Comparison of ENCODE assay signal across 1 cellular context in the genomic region with DNA sequence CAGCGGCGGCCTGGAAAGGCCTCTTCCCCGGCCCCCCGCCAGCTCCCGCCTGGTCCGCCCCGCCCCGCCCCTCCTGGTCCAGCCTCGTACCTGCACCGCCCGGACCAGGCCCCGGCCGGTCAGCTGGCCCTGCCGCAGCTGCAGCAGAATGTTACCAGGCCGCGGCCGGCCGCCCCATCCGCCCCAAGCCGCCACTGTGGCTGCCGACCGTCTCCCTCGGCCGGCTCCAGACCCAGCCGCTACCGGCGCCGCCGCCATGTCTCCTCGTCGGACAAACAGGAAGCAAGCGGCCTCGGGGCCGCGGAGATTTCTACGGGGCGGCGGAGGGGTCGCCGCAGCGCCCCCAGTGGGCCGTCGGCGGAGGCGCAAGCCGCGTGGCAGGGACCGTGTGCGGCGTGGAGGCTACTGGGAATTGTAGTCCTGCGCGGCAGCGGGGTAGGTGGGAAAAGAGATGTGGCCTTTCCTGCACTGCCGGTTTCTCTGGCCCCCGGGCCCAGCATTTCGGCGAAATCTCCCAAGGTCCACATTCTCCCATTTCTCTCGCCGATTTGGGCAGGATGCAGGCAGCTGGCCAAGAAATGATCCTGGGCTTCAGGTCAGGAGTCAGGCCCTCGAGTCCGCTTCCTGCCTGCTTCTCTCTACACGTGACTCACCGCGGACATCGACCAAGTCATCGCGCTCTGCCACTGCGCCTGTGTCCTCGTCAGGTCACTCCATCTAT.
TF ChIP-seq lines count a peak whose summit lies in the region.

A gene with protein sequence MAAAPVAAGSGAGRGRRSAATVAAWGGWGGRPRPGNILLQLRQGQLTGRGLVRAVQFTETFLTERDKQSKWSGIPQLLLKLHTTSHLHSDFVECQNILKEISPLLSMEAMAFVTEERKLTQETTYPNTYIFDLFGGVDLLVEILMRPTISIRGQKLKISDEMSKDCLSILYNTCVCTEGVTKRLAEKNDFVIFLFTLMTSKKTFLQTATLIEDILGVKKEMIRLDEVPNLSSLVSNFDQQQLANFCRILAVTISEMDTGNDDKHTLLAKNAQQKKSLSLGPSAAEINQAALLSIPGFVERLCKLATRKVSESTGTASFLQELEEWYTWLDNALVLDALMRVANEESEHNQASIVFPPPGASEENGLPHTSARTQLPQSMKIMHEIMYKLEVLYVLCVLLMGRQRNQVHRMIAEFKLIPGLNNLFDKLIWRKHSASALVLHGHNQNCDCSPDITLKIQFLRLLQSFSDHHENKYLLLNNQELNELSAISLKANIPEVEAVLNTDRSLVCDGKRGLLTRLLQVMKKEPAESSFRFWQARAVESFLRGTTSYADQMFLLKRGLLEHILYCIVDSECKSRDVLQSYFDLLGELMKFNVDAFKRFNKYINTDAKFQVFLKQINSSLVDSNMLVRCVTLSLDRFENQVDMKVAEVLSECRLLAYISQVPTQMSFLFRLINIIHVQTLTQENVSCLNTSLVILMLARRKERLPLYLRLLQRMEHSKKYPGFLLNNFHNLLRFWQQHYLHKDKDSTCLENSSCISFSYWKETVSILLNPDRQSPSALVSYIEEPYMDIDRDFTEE (minus strand): TSS at position 284 of the 721 bp plus-strand sequence. CDS start 26 bp downstream, at position 258.

TF ChIP-seq in HepG2, 621 proteins besides CTCF, POLR2A, EP300 and RAD21 (continued from another document and continues in another):
- TF ChIP-seq, protein P1, sequence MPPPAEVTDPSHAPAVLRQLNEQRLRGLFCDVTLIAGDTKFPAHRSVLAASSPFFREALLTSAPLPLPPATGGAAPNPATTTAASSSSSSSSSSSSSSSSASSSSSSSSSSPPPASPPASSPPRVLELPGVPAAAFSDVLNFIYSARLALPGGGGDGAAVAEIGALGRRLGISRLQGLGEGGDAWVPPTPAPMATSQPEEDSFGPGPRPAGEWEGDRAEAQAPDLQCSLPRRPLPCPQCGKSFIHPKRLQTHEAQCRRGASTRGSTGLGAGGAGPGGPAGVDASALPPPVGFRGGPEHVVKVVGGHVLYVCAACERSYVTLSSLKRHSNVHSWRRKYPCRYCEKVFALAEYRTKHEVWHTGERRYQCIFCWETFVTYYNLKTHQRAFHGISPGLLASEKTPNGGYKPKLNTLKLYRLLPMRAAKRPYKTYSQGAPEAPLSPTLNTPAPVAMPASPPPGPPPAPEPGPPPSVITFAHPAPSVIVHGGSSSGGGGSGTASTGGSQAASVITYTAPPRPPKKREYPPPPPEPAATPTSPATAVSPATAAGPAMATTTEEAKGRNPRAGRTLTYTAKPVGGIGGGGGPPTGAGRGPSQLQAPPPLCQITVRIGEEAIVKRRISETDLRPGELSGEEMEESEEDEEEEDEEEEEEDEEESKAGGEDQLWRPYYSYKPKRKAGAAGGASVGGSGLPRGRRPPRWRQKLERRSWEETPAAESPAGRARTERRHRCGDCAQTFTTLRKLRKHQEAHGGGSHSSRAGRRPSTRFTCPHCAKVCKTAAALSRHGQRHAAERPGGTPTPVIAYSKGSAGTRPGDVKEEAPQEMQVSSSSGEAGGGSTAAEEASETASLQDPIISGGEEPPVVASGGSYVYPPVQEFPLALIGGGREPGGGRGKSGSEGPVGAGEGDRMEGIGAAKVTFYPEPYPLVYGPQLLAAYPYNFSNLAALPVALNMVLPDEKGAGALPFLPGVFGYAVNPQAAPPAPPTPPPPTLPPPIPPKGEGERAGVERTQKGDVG (CRISPR knock-in tag; IDR thresholded peaks at IDR 0.05; ENCODE audit: borderline replicate concordance): peak; percentile 98; the same call in 1 of the 2 replicates
- no peak for TF ChIP-seq TCF12 (IDR thresholded peaks at IDR 0.05)
- peak; percentile 94 for TF ChIP-seq TCF12 (CRISPR knock-in tag; IDR thresholded peaks at IDR 0.05)
- TF ChIP-seq POGZ (CRISPR knock-in tag; IDR thresholded peaks at IDR 0.05): peak; percentile 85
- peak; percentile 95 for TF ChIP-seq USF2 (IDR thresholded peaks at IDR 0.05; ENCODE audit: low read depth, low read length)
- TF ChIP-seq USF2 (CRISPR knock-in tag; IDR thresholded peaks at IDR 0.05; ENCODE audit: borderline replicate concordance): peak; percentile 97; the same call in 1 of the 2 replicates
- TF ChIP-seq, protein P2, sequence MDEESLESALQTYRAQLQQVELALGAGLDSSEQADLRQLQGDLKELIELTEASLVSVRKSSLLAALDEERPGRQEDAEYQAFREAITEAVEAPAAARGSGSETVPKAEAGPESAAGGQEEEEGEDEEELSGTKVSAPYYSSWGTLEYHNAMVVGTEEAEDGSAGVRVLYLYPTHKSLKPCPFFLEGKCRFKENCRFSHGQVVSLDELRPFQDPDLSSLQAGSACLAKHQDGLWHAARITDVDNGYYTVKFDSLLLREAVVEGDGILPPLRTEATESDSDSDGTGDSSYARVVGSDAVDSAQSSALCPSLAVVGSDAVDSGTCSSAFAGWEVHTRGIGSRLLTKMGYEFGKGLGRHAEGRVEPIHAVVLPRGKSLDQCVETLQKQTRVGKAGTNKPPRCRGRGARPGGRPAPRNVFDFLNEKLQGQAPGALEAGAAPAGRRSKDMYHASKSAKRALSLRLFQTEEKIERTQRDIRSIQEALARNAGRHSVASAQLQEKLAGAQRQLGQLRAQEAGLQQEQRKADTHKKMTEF (CRISPR knock-in tag; IDR thresholded peaks at IDR 0.05): peak; percentile 100
- TF ChIP-seq ONECUT2 (CRISPR knock-in tag; IDR thresholded peaks at IDR 0.05): peak; percentile 64
- TF ChIP-seq MTF1 (CRISPR knock-in tag; IDR thresholded peaks at IDR 0.05): peak; percentile 95
- TF ChIP-seq, protein P3, sequence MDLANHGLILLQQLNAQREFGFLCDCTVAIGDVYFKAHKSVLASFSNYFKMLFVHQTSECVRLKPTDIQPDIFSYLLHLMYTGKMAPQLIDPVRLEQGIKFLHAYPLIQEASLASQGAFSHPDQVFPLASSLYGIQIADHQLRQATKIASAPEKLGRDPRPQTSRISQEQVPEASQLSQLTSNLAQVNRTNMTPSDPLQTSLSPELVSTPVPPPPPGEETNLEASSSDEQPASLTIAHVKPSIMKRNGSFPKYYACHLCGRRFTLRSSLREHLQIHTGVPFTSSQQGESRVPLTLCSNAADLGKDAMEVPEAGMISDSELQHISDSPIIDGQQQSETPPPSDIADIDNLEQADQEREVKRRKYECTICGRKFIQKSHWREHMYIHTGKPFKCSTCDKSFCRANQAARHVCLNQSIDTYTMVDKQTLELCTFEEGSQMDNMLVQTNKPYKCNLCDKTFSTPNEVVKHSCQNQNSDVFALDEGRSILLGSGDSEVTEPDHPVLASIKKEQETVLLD (CRISPR knock-in tag; IDR thresholded peaks at IDR 0.05; ENCODE audit: low read depth): peak; percentile 92
- peak; percentile 90 for TF ChIP-seq ELF1 (CRISPR knock-in tag; IDR thresholded peaks at IDR 0.05)
- 0 out of 2 replicates have a peak, but pooled peaks have one; percentile 45 for TF ChIP-seq PCBP1 (IDR thresholded peaks at IDR 0.05; ENCODE audit: borderline replicate concordance, low read depth, low read length)
- peak; percentile 98; the same call in 1 of the 2 replicates for TF ChIP-seq ZNF337 (CRISPR knock-in tag; IDR thresholded peaks at IDR 0.05; ENCODE audit: borderline replicate concordance, low read depth)
- peak; percentile 93; the same call in 1 of the 2 replicates for TF ChIP-seq YEATS2 (CRISPR knock-in tag; IDR thresholded peaks at IDR 0.05; ENCODE audit: borderline replicate concordance)
- TF ChIP-seq RAD51 (IDR thresholded peaks at IDR 0.05; ENCODE audit: borderline replicate concordance): peak; percentile 74
- peak; percentile 95 for TF ChIP-seq ZBTB3 (CRISPR knock-in tag; IDR thresholded peaks at IDR 0.05; ENCODE audit: borderline replicate concordance, low read depth)
- TF ChIP-seq ARNT (IDR thresholded peaks at IDR 0.05): no peak
- TF ChIP-seq ZNF746 (CRISPR knock-in tag; IDR thresholded peaks at IDR 0.05): peak; percentile 89
- peak; percentile 92 for TF ChIP-seq SMAD3 (CRISPR knock-in tag; IDR thresholded peaks at IDR 0.05)
- TF ChIP-seq ZKSCAN5 (CRISPR knock-in tag; IDR thresholded peaks at IDR 0.05): peak; percentile 68; the same call in 1 of the 2 replicates
- peak; percentile 94 for TF ChIP-seq ZNF331 (CRISPR knock-in tag; IDR thresholded peaks at IDR 0.05)
- TF ChIP-seq MEF2D (CRISPR knock-in tag; IDR thresholded peaks at IDR 0.05): peak; percentile 91
- TF ChIP-seq JUNB (CRISPR knock-in tag; IDR thresholded peaks at IDR 0.05; ENCODE audit: borderline replicate concordance): no peak
- TF ChIP-seq TSC22D2 (CRISPR knock-in tag; IDR thresholded peaks at IDR 0.05; ENCODE audit: borderline replicate concordance): peak; percentile 86; the same call in 1 of the 2 replicates
- TF ChIP-seq, protein P4, sequence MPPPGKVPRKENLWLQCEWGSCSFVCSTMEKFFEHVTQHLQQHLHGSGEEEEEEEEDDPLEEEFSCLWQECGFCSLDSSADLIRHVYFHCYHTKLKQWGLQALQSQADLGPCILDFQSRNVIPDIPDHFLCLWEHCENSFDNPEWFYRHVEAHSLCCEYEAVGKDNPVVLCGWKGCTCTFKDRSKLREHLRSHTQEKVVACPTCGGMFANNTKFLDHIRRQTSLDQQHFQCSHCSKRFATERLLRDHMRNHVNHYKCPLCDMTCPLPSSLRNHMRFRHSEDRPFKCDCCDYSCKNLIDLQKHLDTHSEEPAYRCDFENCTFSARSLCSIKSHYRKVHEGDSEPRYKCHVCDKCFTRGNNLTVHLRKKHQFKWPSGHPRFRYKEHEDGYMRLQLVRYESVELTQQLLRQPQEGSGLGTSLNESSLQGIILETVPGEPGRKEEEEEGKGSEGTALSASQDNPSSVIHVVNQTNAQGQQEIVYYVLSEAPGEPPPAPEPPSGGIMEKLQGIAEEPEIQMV (CRISPR knock-in tag; IDR thresholded peaks at IDR 0.05; ENCODE audit: low read depth): peak; percentile 96
- peak; percentile 72 for TF ChIP-seq ZNF879 (CRISPR knock-in tag; IDR thresholded peaks at IDR 0.05)
- TF ChIP-seq, protein P5, sequence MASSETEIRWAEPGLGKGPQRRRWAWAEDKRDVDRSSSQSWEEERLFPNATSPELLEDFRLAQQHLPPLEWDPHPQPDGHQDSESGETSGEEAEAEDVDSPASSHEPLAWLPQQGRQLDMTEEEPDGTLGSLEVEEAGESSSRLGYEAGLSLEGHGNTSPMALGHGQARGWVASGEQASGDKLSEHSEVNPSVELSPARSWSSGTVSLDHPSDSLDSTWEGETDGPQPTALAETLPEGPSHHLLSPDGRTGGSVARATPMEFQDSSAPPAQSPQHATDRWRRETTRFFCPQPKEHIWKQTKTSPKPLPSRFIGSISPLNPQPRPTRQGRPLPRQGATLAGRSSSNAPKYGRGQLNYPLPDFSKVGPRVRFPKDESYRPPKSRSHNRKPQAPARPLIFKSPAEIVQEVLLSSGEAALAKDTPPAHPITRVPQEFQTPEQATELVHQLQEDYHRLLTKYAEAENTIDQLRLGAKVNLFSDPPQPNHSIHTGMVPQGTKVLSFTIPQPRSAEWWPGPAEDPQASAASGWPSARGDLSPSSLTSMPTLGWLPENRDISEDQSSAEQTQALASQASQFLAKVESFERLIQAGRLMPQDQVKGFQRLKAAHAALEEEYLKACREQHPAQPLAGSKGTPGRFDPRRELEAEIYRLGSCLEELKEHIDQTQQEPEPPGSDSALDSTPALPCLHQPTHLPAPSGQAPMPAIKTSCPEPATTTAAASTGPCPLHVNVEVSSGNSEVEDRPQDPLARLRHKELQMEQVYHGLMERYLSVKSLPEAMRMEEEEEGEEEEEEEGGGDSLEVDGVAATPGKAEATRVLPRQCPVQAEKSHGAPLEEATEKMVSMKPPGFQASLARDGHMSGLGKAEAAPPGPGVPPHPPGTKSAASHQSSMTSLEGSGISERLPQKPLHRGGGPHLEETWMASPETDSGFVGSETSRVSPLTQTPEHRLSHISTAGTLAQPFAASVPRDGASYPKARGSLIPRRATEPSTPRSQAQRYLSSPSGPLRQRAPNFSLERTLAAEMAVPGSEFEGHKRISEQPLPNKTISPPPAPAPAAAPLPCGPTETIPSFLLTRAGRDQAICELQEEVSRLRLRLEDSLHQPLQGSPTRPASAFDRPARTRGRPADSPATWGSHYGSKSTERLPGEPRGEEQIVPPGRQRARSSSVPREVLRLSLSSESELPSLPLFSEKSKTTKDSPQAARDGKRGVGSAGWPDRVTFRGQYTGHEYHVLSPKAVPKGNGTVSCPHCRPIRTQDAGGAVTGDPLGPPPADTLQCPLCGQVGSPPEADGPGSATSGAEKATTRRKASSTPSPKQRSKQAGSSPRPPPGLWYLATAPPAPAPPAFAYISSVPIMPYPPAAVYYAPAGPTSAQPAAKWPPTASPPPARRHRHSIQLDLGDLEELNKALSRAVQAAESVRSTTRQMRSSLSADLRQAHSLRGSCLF (CRISPR knock-in tag; IDR thresholded peaks at IDR 0.05; ENCODE audit: borderline replicate concordance): peak; percentile 96; the same call in 1 of the 2 replicates
- no peak for TF ChIP-seq ZNF468 (CRISPR knock-in tag; IDR thresholded peaks at IDR 0.05)
- peak; percentile 94; the same call in 1 of the 2 replicates for TF ChIP-seq CC2D1A (CRISPR knock-in tag; IDR thresholded peaks at IDR 0.05)
- no peak; the same call in none of the 2 replicates for TF ChIP-seq MYNN (CRISPR knock-in tag; IDR thresholded peaks at IDR 0.05; ENCODE audit: low read depth)
- TF ChIP-seq, protein P6, sequence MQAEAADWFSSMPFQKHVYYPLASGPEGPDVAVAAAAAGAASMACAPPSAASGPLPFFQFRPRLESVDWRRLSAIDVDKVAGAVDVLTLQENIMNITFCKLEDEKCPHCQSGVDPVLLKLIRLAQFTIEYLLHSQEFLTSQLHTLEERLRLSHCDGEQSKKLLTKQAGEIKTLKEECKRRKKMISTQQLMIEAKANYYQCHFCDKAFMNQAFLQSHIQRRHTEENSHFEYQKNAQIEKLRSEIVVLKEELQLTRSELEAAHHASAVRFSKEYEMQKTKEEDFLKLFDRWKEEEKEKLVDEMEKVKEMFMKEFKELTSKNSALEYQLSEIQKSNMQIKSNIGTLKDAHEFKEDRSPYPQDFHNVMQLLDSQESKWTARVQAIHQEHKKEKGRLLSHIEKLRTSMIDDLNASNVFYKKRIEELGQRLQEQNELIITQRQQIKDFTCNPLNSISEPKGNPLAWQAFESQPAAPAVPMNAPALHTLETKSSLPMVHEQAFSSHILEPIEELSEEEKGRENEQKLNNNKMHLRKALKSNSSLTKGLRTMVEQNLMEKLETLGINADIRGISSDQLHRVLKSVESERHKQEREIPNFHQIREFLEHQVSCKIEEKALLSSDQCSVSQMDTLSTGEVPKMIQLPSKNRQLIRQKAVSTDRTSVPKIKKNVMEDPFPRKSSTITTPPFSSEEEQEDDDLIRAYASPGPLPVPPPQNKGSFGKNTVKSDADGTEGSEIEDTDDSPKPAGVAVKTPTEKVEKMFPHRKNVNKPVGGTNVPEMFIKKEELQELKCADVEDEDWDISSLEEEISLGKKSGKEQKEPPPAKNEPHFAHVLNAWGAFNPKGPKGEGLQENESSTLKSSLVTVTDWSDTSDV (CRISPR knock-in tag; IDR thresholded peaks at IDR 0.05): no peak; the same call in 1 of the 2 replicates
- TF ChIP-seq KDM5B (CRISPR knock-in tag; IDR thresholded peaks at IDR 0.05; ENCODE audit: borderline replicate concordance): peak; percentile 96
- TF ChIP-seq MEIS1 (CRISPR knock-in tag; IDR thresholded peaks at IDR 0.05; ENCODE audit: borderline replicate concordance): peak; percentile 70
- TF ChIP-seq TGIF2 (CRISPR knock-in tag; IDR thresholded peaks at IDR 0.05): no peak; the same call in 1 of the 2 replicates
